Comparison of ENCODE assay signal across 11 cellular contexts in genomic region chr18:68840554-68841263, GRCh38. TPM values are rescaled to one million over a fixed set of nuclear protein-coding genes. Genes with fewer than 3 reads are reported as not detected.
DNase-seq lines count a peak whose midpoint lies in the region; ATAC-seq and TF ChIP-seq lines count a peak whose summit lies in the region.
"Had no signal": no experiment of that assay in that cellular context is flagged by ENCODE, and none has a peak within 500 bp of the region (broad histone marks: within the 10 kb centered on the region; RNA-seq: fewer than 3 reads in every experiment).

No MANE protein-coding gene starts in this region.

- H3K36me3 ChIP-seq in right atrium auricular region (no peaks in the 10 kb centered on the region), adipocyte (ENCODE audit: control insufficient read depth, insufficient read depth, low read length, severe bottlenecking) (no peaks in the 10 kb centered on the region)
- H3K36me3 ChIP-seq: Peyer's patch had no signal

- DNase-seq in left cardiac atrium = peak; percentile 32
- no peak for DNase-seq in right atrium auricular region (ENCODE audit: low spot score)
- DNase-seq in adipocyte (ENCODE audit: low read depth) = peak; percentile 94
- DNase-seq in iPS-NIHi7 (ENCODE audit: extremely low spot score) = peak; percentile 13
- DNase-seq in activated CD4-positive, alpha-beta T cell treated with anti-CD3 and anti-CD28 coated beads for 4 hours = no peak
- DNase-seq in activated naive CD4-positive, alpha-beta T cell treated with anti-CD3 and anti-CD28 coated beads, Interleukin-2, amount 10 ng/mL, durations not matched to agents 7 days and 5 days = no peak
- DNase-seq: Caco-2, Peyer's patch had no signal

- no peaks in the 10 kb centered on the region for H3K4me1 ChIP-seq in right atrium auricular region
- H3K4me1 ChIP-seq in adipocyte (ENCODE audit: control insufficient read depth, insufficient read depth, low read length) = peaks cover 18% of the 10 kb centered on the region
- H3K4me1 ChIP-seq: Caco-2, Peyer's patch had no signal

- H3K4me3 Mint-ChIP-seq in activated naive CD4-positive, alpha-beta T cell treated with anti-CD3 and anti-CD28 coated beads, Interleukin-2, amount 10 ng/mL, durations not matched to agents 7 days and 5 days = no peak overlapping the region

- no peaks in the 10 kb centered on the region for H3K27me3 ChIP-seq in right atrium auricular region
- no peaks in the 10 kb centered on the region for H3K27me3 ChIP-seq in adipocyte (replicated peaks; ENCODE audit: control insufficient read depth, insufficient read depth, low read length)
- H3K27me3 ChIP-seq: Peyer's patch had no signal

- no peaks in the 10 kb centered on the region for H3K4me1 Mint-ChIP-seq in activated naive CD4-positive, alpha-beta T cell treated with anti-CD3 and anti-CD28 coated beads, Interleukin-2, amount 10 ng/mL, durations not matched to agents 7 days and 5 days

- no peaks in the 10 kb centered on the region for H3K27me3 Mint-ChIP-seq in activated naive CD4-positive, alpha-beta T cell treated with anti-CD3 and anti-CD28 coated beads, Interleukin-2, amount 10 ng/mL, durations not matched to agents 7 days and 5 days

- H3K9me3 ChIP-seq in right atrium auricular region (no peaks in the 10 kb centered on the region), adipocyte (ENCODE audit: control insufficient read depth, low read length) (no peaks in the 10 kb centered on the region)
- H3K9me3 ChIP-seq: Caco-2, Peyer's patch had no signal

- no peak overlapping the region for H3K27ac ChIP-seq in right atrium auricular region
- H3K27ac ChIP-seq: Peyer's patch had no signal

- no peaks in the 10 kb centered on the region for H3K9me3 Mint-ChIP-seq in activated naive CD4-positive, alpha-beta T cell treated with anti-CD3 and anti-CD28 coated beads, Interleukin-2, amount 10 ng/mL, durations not matched to agents 7 days and 5 days

- intact Hi-C loops in left cardiac atrium (cut with DNase I) = loop anchor here in 1 of 2 donors (10.0 kb wide), 1 partner anchor 1244 kb away; no protein-coding TSS in a partner anchor

- no peak overlapping the region for H3K9ac ChIP-seq in adipocyte (ENCODE audit: low read length)

- H3K36me3 Mint-ChIP-seq in activated naive CD4-positive, alpha-beta T cell treated with anti-CD3 and anti-CD28 coated beads, Interleukin-2, amount 10 ng/mL, durations not matched to agents 7 days and 5 days = no peaks in the 10 kb centered on the region

- CTCF ChIA-PET in activated naive CD4-positive, alpha-beta T cell treated with anti-CD3 and anti-CD28 coated beads, Interleukin-2, amount 10 ng/mL, durations not matched to agents 7 days and 5 days (lab: Charles Lee) = no interaction called here

- H3K4me3 ChIP-seq in right atrium auricular region (no peak overlapping the region), adipocyte (ENCODE audit: low read length) (peak overlapping the region; percentile 43)
- H3K4me3 ChIP-seq: Peyer's patch had no signal

- no peak for TF ChIP-seq CTCF in right atrium auricular region (IDR thresholded peaks at IDR 0.05)

- peak in 1 of 2 donors; percentile 82 for ATAC-seq in left cardiac atrium
- no peak for ATAC-seq in GM21515 (IDR thresholded peaks at IDR 0.05; ENCODE audit: unreplicated experiment)
- no peak for ATAC-seq in GM19467 (IDR thresholded peaks at IDR 0.05; ENCODE audit: unreplicated experiment)
- ATAC-seq: sciatic nerve had no signal

- no peak overlapping the region for H3K27ac Mint-ChIP-seq in activated naive CD4-positive, alpha-beta T cell treated with anti-CD3 and anti-CD28 coated beads, Interleukin-2, amount 10 ng/mL, durations not matched to agents 7 days and 5 days

RNA-seq across cellular contexts. Expression of gene CCDC102B, which starts 42.8 kb away (rescaled TPM):
- 1 to 10 TPM; 7.4 to 8.6 TPM for total RNA-seq in left cardiac atrium
- total RNA-seq in right atrium auricular region = 1 to 10 TPM; 2.5 to 5.9 TPM

Comparison
In these comparisons a context has a peak if more than half of its experiments do, and no peak if none do; other contexts are left out.
1. DNase-seq: peak in left cardiac atrium (single experiment), adipocyte (single experiment) and iPS-NIHi7 (single experiment); none in right atrium auricular region (single experiment), activated CD4-positive, alpha-beta T cell treated with anti-CD3 and anti-CD28 coated beads for 4 hours (0 of 2) and activated naive CD4-positive, alpha-beta T cell treated with anti-CD3 and anti-CD28 coated beads, Interleukin-2, amount 10 ng/mL, durations not matched to agents 7 days and 5 days (single experiment).